In the genomic region with DNA sequence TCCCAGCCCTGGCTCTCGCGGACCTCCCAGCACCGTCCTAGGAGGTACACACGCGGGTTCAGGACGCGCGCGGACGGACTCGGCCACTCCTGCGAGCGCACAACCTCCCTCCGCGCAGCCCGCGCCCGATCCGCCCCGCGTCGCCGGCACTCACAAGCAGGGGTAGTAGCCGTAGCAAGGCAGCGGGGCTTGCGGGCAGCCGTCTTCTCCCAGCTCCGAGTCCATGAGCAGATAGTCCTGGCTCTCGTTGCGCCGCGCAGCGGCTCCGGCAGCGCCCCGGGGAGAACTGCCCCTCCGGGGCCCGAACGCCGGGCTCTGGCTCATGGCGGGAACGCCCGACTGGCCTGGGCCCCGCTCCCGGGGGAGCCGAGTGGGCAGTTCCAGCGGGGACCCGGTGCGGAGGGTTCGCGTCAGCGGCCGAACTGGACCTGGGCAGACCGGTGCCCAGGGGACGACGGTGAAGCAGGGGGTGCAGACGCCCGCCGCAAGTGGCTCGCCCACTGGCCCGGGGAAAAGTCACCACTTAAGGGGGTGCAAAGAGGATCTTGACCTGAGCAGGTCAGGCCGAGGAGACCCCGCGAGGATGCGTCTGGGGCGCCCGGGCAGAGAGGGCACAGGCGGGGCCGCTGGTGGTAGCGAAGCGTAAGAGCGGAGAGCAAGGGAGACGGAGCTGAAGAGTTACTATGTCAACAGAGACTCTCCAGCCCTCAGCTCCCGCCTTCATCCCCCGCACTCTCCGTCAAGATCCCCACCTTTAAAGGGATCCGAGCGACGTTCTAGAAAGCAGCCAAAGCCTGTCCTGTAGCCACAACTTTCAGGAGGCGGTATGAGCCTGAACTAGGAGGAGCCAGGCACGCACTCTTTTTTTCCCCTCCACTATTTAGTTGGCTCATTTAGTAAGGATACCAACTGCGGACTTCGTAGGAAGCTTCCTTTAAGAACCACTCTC, we compare ENCODE assay signal across 9 cellular contexts. TPM values are rescaled to one million over a fixed set of nuclear protein-coding genes. Genes with fewer than 3 reads are reported as not detected.
A peak's percentile ranks its signal among the peaks of the same experiment; 100 is the strongest.
DNase-seq lines count a peak whose midpoint lies in the region; ATAC-seq and TF ChIP-seq lines count a peak whose summit lies in the region.
"Had no signal": no experiment of that assay in that cellular context is flagged by ENCODE, and none has a peak within 500 bp of the region (broad histone marks: within the 10 kb centered on the region; RNA-seq: fewer than 3 reads in every experiment).

A gene (minus strand): TSS at position 828 of the 949 bp plus-strand sequence. CDS start 504 bp downstream, at position 324.

- H3K4me3 ChIP-seq in BJ (ENCODE audit: low read depth, low read length) (peak within 1 kb of the TSS; percentile 43), WI38 (ENCODE audit: low read depth, low read length) (peak within 1 kb of the TSS; percentile 83), right atrium auricular region (peak within 1 kb of the TSS; percentile 40 to 56)

- DNase-seq in BJ (ENCODE audit: low read depth) = no peak
- DNase-seq in right atrium auricular region (ENCODE audit: low spot score) = no peak
- peak in 6 of 10 donors; percentile 8 to 86 (median 44) for DNase-seq in posterior cingulate gyrus
- DNase-seq in SW 1271 (lab: John Stamatoyannopoulos, UW) = no peak
- DNase-seq in NCI-H1436 (lab: John Stamatoyannopoulos, UW) = no peak
- DNase-seq in NCI-H2227 (lab: John Stamatoyannopoulos, UW; ENCODE audit: unreplicated experiment) = no peak
- DNase-seq: SHP77 had no signal

- intact Hi-C loops in posterior cingulate gyrus (cut with DNase I) = no loop called here

- ATAC-seq in GM19463 (IDR thresholded peaks at IDR 0.05; ENCODE audit: unreplicated experiment) = no peak

- H3K27ac ChIP-seq in right atrium auricular region = peak within 1 kb of the TSS in 1 of 2 donors; percentile 35

- CTCF ChIA-PET in BJ (lab: Yijun Ruan, JAX) = interaction anchor here (0.6 kb wide), 1 partner anchor 100 kb away, joined by 4 read pairs; no protein-coding TSS in a partner anchor

- peaks cover 0 to 10% of the 10 kb centered on the region in 2 donors for H3K9me3 ChIP-seq in right atrium auricular region

- TF ChIP-seq CTCF in BJ (IDR thresholded peaks at IDR 0.05; ENCODE audit: insufficient read depth, low read depth, low read length) (no peak), WI38 (IDR thresholded peaks at IDR 0.05; ENCODE audit: low read depth, low read length) (no peak), right atrium auricular region (IDR thresholded peaks at IDR 0.05) (no peak)

- peaks cover 0 to 17% of the 10 kb centered on the region in 2 donors for H3K4me1 ChIP-seq in right atrium auricular region

- H3K27me3 ChIP-seq in BJ (ENCODE audit: control insufficient read depth, insufficient read depth, low read length) (peaks cover 8% of the 10 kb centered on the region; the same call in 1 of the 2 replicates), right atrium auricular region (peaks cover 0 to 6% of the 10 kb centered on the region in 2 donors)

- H3K36me3 ChIP-seq in BJ (ENCODE audit: control insufficient read depth, insufficient read depth, low read length) (no peaks in the 10 kb centered on the region), right atrium auricular region (no peaks in the 10 kb centered on the region)

- POLR2A ChIA-PET in BJ (lab: Charles Lee) = no interaction called here

RNA-seq across cellular contexts. Expression of the gene that starts here (rescaled TPM):
- polyA plus RNA-seq in BJ (2011; rRNA removed) = 5.3 and 8.2 TPM in 2 replicates
- 13.8 and 15.3 TPM in 2 replicates for polyA minus RNA-seq in BJ (2011; rRNA and poly(A)+ RNA removed)
- under 1 TPM; 0.28 to 0.93 TPM for total RNA-seq in right atrium auricular region

Comparison
In these comparisons a context has a peak if more than half of its experiments do, and no peak if none do; other contexts are left out.
1. DNase-seq: peak in posterior cingulate gyrus (6 of 10); none in BJ (single experiment), right atrium auricular region (single experiment), SW 1271 (0 of 2), NCI-H1436 (single experiment) and NCI-H2227 (single experiment).
2. Peak in every context shown above with its lines, with median percentiles within 50 percentile points of each other: H3K4me3 ChIP-seq.